ENCODE assay signal across 8 cellular contexts in the genomic region with DNA sequence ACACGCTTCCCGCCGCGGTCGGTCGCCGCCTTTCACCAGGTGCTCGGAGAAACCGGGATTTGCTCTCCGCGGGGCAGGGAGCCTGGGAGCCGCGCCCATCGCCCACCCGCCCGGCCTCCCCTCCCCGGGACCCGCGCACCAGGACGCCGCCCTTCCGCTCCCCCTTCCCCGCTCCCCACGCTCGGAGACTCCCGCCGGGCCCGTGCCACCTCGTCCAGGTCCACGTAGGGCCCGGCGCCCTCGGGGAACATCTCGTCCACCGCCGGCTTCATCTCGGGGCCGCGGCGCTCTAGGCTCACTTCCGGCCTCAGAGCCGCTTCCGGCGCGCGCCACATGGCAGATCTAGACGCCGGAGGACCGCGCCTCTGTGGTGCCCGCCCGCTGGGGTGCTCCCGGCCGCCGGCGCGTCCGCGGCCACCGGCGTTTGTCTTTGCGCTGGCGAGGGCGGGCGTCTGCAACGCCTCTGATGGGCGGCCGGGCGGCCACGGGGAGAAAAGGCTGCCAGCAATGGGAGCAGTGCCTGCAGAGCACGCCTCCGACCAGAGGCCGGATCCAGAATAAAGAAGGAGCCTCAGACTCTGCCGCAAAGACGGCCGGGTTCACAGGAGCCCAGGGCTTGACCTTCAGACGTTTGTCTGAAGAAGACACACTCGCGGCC. TPM values are rescaled to one million over a fixed set of nuclear protein-coding genes. Genes with fewer than 3 reads are reported as not detected.
DNase-seq lines count a peak whose midpoint lies in the region; ATAC-seq and TF ChIP-seq lines count a peak whose summit lies in the region.

A gene (minus strand): TSS at position 293 of the 658 bp plus-strand sequence. CDS start 21 bp downstream, at position 272.

- H3K4me3 ChIP-seq in WERI-Rb-1 (ENCODE audit: low read depth, low read length) (peak within 1 kb of the TSS; percentile 78), skin epidermis (peak within 1 kb of the TSS; percentile 77 to 100 (median 91))

- H3K27ac ChIP-seq in WERI-Rb-1, result peak within 1 kb of the TSS; percentile 81
- peak within 1 kb of the TSS; percentile 27 to 94 (median 89) for H3K27ac ChIP-seq in skin epidermis

- peaks cover 27% of the 10 kb centered on the region for H3K36me3 ChIP-seq in WERI-Rb-1

- in situ Hi-C loops in T47D (cut with HindIII; ENCODE audit: low pct_unique_long_range_greater_than_20kb, low sequenced_read_pairs), result no loop called here

- DNase-seq in A172 (ENCODE audit: low spot score) (peak; percentile 67), NCI-H2171 treated with DMSO at 0.1 percent for 48 hours (lab: John Stamatoyannopoulos, UW) (peak; percentile 69), WERI-Rb-1 (peak; percentile 89), T47D (ENCODE audit: low read depth in 1 of 2, low spot score in 1 of 2) (peak; percentile 84 to 86), iPS-NIHi11 (ENCODE audit: low spot score) (peak; percentile 97)

- peaks cover 11% of the 10 kb centered on the region for H3K27me3 ChIP-seq in WERI-Rb-1 (ENCODE audit: insufficient read depth, low read depth, severe bottlenecking)

- no peak for TF ChIP-seq CTCF in WERI-Rb-1 (IDR thresholded peaks at IDR 0.05; ENCODE audit: low read depth, low read length)

- no peaks in the 10 kb centered on the region for H3K9me3 ChIP-seq in WERI-Rb-1 (ENCODE audit: severe bottlenecking)

- ATAC-seq in GM18520 (IDR thresholded peaks at IDR 0.05; ENCODE audit: unreplicated experiment), result peak; percentile 69
- peak; percentile 88 for ATAC-seq in HG03066 (IDR thresholded peaks at IDR 0.05; ENCODE audit: low read depth, unreplicated experiment)

RNA-seq across cellular contexts. Expression of the gene that starts here (rescaled TPM):
- 178 and 269 TPM in 2 replicates for total RNA-seq in A172 (2014; rRNA removed; shearing (Covaris generic))

Comparison
In these comparisons a context has a peak if more than half of its experiments do, and no peak if none do; other contexts are left out.
1. Peak in every context shown above with its lines: DNase-seq, ATAC-seq, H3K4me3 ChIP-seq and H3K27ac ChIP-seq.